Comparison of ENCODE assay signal across 1 cellular context in the genomic region with DNA sequence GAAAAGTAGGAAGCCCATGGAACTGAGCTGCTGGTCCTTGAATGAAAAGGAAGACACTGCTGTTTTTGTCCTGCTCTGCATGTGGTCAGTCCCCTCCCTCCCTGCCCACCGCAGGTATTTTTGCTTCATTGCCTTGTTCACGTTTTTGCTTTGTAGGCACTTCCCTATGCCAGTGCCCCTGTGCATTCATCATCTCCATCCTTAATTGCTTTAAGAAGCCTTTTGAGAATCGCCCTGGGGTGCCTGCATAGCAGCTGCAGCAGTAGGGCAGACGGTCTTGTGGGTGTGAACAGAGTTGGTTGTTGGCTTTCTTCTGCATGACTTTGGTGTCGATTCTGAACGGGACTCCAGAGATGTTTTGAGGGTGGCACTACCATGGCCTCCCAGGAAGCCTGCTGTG.
TF ChIP-seq lines count a peak whose summit lies in the region.

No MANE protein-coding gene starts in this region.

TF ChIP-seq in H1, 55 proteins besides CTCF, POLR2A, EP300 and RAD21 (continued from another document):
- TF ChIP-seq GTF2F1 (IDR thresholded peaks at IDR 0.05; ENCODE audit: borderline replicate concordance, low read depth, low read length) (no peak), USF2 (IDR thresholded peaks at IDR 0.05; ENCODE audit: low read length) (no peak), YY1 (IDR thresholded peaks at IDR 0.05; ENCODE audit: low read depth, low read length) (no peak)
- TF ChIP-seq, protein P1, sequence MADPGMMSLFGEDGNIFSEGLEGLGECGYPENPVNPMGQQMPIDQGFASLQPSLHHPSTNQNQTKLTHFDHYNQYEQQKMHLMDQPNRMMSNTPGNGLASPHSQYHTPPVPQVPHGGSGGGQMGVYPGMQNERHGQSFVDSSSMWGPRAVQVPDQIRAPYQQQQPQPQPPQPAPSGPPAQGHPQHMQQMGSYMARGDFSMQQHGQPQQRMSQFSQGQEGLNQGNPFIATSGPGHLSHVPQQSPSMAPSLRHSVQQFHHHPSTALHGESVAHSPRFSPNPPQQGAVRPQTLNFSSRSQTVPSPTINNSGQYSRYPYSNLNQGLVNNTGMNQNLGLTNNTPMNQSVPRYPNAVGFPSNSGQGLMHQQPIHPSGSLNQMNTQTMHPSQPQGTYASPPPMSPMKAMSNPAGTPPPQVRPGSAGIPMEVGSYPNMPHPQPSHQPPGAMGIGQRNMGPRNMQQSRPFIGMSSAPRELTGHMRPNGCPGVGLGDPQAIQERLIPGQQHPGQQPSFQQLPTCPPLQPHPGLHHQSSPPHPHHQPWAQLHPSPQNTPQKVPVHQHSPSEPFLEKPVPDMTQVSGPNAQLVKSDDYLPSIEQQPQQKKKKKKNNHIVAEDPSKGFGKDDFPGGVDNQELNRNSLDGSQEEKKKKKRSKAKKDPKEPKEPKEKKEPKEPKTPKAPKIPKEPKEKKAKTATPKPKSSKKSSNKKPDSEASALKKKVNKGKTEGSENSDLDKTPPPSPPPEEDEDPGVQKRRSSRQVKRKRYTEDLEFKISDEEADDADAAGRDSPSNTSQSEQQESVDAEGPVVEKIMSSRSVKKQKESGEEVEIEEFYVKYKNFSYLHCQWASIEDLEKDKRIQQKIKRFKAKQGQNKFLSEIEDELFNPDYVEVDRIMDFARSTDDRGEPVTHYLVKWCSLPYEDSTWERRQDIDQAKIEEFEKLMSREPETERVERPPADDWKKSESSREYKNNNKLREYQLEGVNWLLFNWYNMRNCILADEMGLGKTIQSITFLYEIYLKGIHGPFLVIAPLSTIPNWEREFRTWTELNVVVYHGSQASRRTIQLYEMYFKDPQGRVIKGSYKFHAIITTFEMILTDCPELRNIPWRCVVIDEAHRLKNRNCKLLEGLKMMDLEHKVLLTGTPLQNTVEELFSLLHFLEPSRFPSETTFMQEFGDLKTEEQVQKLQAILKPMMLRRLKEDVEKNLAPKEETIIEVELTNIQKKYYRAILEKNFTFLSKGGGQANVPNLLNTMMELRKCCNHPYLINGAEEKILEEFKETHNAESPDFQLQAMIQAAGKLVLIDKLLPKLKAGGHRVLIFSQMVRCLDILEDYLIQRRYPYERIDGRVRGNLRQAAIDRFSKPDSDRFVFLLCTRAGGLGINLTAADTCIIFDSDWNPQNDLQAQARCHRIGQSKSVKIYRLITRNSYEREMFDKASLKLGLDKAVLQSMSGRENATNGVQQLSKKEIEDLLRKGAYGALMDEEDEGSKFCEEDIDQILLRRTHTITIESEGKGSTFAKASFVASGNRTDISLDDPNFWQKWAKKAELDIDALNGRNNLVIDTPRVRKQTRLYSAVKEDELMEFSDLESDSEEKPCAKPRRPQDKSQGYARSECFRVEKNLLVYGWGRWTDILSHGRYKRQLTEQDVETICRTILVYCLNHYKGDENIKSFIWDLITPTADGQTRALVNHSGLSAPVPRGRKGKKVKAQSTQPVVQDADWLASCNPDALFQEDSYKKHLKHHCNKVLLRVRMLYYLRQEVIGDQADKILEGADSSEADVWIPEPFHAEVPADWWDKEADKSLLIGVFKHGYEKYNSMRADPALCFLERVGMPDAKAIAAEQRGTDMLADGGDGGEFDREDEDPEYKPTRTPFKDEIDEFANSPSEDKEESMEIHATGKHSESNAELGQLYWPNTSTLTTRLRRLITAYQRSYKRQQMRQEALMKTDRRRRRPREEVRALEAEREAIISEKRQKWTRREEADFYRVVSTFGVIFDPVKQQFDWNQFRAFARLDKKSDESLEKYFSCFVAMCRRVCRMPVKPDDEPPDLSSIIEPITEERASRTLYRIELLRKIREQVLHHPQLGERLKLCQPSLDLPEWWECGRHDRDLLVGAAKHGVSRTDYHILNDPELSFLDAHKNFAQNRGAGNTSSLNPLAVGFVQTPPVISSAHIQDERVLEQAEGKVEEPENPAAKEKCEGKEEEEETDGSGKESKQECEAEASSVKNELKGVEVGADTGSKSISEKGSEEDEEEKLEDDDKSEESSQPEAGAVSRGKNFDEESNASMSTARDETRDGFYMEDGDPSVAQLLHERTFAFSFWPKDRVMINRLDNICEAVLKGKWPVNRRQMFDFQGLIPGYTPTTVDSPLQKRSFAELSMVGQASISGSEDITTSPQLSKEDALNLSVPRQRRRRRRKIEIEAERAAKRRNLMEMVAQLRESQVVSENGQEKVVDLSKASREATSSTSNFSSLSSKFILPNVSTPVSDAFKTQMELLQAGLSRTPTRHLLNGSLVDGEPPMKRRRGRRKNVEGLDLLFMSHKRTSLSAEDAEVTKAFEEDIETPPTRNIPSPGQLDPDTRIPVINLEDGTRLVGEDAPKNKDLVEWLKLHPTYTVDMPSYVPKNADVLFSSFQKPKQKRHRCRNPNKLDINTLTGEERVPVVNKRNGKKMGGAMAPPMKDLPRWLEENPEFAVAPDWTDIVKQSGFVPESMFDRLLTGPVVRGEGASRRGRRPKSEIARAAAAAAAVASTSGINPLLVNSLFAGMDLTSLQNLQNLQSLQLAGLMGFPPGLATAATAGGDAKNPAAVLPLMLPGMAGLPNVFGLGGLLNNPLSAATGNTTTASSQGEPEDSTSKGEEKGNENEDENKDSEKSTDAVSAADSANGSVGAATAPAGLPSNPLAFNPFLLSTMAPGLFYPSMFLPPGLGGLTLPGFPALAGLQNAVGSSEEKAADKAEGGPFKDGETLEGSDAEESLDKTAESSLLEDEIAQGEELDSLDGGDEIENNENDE (IDR thresholded peaks at IDR 0.05; ENCODE audit: insufficient replicate concordance, low read length) = no peak
